Comparison of ENCODE assay signal across 24 cellular contexts in genomic region chr3:43736558-43736995, GRCh38. TPM values are rescaled to one million over a fixed set of nuclear protein-coding genes. Genes with fewer than 3 reads are reported as not detected.
DNase-seq lines count a peak whose midpoint lies in the region; ATAC-seq, FAIRE-seq and TF ChIP-seq lines count a peak whose summit lies in the region.
"Had no signal": no experiment of that assay in that cellular context is flagged by ENCODE, and none has a peak within 500 bp of the region (broad histone marks: within the 10 kb centered on the region; RNA-seq: fewer than 3 reads in every experiment).

No MANE protein-coding gene starts in this region.

- no peak for TF ChIP-seq EP300 in A549 (IDR thresholded peaks at IDR 0.05)

- TF ChIP-seq RAD21 in A549 (conservative IDR thresholded peaks at IDR 0.05 in 1 of 2, IDR thresholded peaks at IDR 0.05 in 1 of 2): no peak

- no peaks in the 10 kb centered on the region for H3K27me3 ChIP-seq in brain microvascular endothelial cell (replicated peaks)
- H3K27me3 ChIP-seq: heart right ventricle had no signal

- H3K4me2 ChIP-seq in A549: no peak overlapping the region

- ATAC-seq in A549 (no peak), HG03354 (IDR thresholded peaks at IDR 0.05; ENCODE audit: poor library complexity, severe bottlenecking, unreplicated experiment) (no peak)
- ATAC-seq: psoas muscle, T-cell had no signal

- no peaks in the 10 kb centered on the region for H3K9me3 ChIP-seq in A549
- H3K9me3 ChIP-seq: heart right ventricle, psoas muscle had no signal

- H3K4me1 ChIP-seq in A549: peaks cover 6% of the 10 kb centered on the region; the same call in 2 of the 3 replicates
- H3K4me1 ChIP-seq: psoas muscle had no signal

- in situ Hi-C loops in brain microvascular endothelial cell (cut with HindIII; ENCODE audit: low pct_ligation_motif_present, low sequenced_read_pairs): no loop called here

- peak in 1 of 2 experiments; percentile 11 for DNase-seq in A549 (ENCODE audit: low read depth in 1 of 2, low spot score in 1 of 2)
- peak; percentile 4 for DNase-seq in HT-29 (ENCODE audit: low spot score)
- DNase-seq in brain microvascular endothelial cell: peak; percentile 41
- DNase-seq in iris pigment epithelial cell (ENCODE audit: low read depth): peak; percentile 69
- no peak for DNase-seq in SW 1271 (lab: John Stamatoyannopoulos, UW)
- no peak for DNase-seq in NCI-H526 (lab: John Stamatoyannopoulos, UW)
- no peak for DNase-seq in T-helper 1 cell
- DNase-seq: activated naive CD4-positive, alpha-beta T cell treated with anti-CD3 and anti-CD28 coated beads for 36 hours; activated T-cell treated with anti-CD3 and anti-CD28 coated beads, Interleukin-2, amount 50 U/mL, for 48 hours; aorta; GDM1; heart right ventricle; immature natural killer cell; NCI-H2107; NCI-H526 treated with DMSO at 0.1 percent for 48 hours; psoas muscle; SHP77 treated with DMSO at 0.1 percent for 48 hours; stimulated activated CD4-positive, alpha-beta T cell treated with anti-CD3 and anti-CD28 coated beads, Interleukin-4, amount 100 ng/mL, for 1 hour; T-cell had no signal

- H3K27ac ChIP-seq in A549: no peak overlapping the region
- H3K27ac ChIP-seq in brain microvascular endothelial cell: no peak overlapping the region
- H3K27ac ChIP-seq: GM23248, heart right ventricle, psoas muscle, skin epidermis had no signal

- CTCF ChIA-PET in A549 (lab: Yijun Ruan, JAX): no interaction called here

- no peak for TF ChIP-seq CTCF in A549 (IDR thresholded peaks at IDR 0.05)
- TF ChIP-seq CTCF in brain microvascular endothelial cell (IDR thresholded peaks at IDR 0.05; ENCODE audit: low read depth, low read length, missing control alignments): no peak

- no peaks in the 10 kb centered on the region for H3K36me3 ChIP-seq in brain microvascular endothelial cell (replicated peaks)

- POLR2A ChIA-PET in A549 (lab: Yijun Ruan, JAX): no interaction called here

- H3K4me3 ChIP-seq in A549: no peak overlapping the region
- no peak overlapping the region for H3K4me3 ChIP-seq in brain microvascular endothelial cell (ENCODE audit: low read depth, low read length)
- H3K4me3 ChIP-seq: GM23248, heart right ventricle, psoas muscle, skin epidermis had no signal

- WGBS in A549 (ENCODE audit: missing lambda C conversion rate): 71% methylated on average over 4 of the region's 4 CpGs

- no peak for TF ChIP-seq POLR2A in A549 (IDR thresholded peaks at IDR 0.05; ENCODE audit: low read length)

- FAIRE-seq in A549 (lab: Jason Lieb, UNC): no peak
- FAIRE-seq: A204.1, urothelium cell line had no signal

TF ChIP-seq in A549, 52 proteins besides CTCF, POLR2A, EP300 and RAD21:
- no peak for TF ChIP-seq SREBF2 (IDR thresholded peaks at IDR 0.05)
- TF ChIP-seq MAFK (IDR thresholded peaks at IDR 0.05; ENCODE audit: partially characterized antibody): peak; percentile 57
TF ChIP-seq in A549: peak in this region for 1.

RNA-seq across cellular contexts. Expression of gene ABHD5, which starts 45.8 kb away (rescaled TPM):
- 17.3 and 17.8 TPM in 2 replicates for polyA plus RNA-seq in A549 (2011; rRNA removed)
- polyA plus RNA-seq in A549 (2012; cell fraction: cytosol; rRNA removed): 8.2 and 8.9 TPM in 2 replicates
- 4.3 and 7.7 TPM in 2 replicates for polyA plus RNA-seq in A549 (2012; cell fraction: nucleus; rRNA removed)
- polyA plus RNA-seq in A549 (2017; fragmentation: RNase III; extraction: RNeasy Plus Mini Kit Qiagen cat#74134 plus additional on column Dnase treatment): 16.2 to 16.6 TPM (median 16.4 TPM) in 3 replicates
- 12.0 and 12.4 TPM in 2 replicates for polyA minus RNA-seq in A549 (2011; rRNA and poly(A)+ RNA removed)
- 4.6 and 11.3 TPM in 2 replicates for total RNA-seq in HT-29 (2014; rRNA removed; shearing (Covaris generic))

Comparison
In these comparisons a context has a peak if more than half of its experiments do, and no peak if none do; other contexts are left out.
1. DNase-seq: peak in HT-29 (single experiment), brain microvascular endothelial cell (single experiment) and iris pigment epithelial cell (single experiment); none in SW 1271 (0 of 2), NCI-H526 (0 of 2) and T-helper 1 cell (0 of 5).